In the genomic region with DNA sequence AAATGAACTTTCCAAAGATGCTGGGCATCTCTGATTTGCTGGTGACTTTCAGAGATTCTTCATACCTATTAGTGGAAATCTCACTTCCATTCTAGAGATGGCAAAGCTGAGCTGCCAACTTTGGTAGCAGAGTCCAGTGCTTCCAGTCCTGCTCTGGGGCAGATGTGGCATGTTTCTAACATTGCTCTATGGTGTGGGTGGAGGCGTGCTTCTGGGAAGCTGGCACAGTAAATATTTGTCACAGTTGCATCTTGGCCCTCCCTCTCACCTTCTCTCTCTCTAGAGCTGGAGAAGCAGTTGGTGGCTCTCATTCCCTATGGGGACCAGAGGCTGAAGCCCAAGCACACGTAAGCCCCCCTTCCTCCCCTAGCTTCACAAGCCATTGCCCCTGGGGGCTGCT, we compare ENCODE assay signal across 1 cellular context.
TF ChIP-seq lines count a peak whose summit lies in the region.

No MANE protein-coding gene starts in this region.

TF ChIP-seq in HepG2, 621 proteins besides CTCF, POLR2A, EP300 and RAD21:
- TF ChIP-seq, protein P1, sequence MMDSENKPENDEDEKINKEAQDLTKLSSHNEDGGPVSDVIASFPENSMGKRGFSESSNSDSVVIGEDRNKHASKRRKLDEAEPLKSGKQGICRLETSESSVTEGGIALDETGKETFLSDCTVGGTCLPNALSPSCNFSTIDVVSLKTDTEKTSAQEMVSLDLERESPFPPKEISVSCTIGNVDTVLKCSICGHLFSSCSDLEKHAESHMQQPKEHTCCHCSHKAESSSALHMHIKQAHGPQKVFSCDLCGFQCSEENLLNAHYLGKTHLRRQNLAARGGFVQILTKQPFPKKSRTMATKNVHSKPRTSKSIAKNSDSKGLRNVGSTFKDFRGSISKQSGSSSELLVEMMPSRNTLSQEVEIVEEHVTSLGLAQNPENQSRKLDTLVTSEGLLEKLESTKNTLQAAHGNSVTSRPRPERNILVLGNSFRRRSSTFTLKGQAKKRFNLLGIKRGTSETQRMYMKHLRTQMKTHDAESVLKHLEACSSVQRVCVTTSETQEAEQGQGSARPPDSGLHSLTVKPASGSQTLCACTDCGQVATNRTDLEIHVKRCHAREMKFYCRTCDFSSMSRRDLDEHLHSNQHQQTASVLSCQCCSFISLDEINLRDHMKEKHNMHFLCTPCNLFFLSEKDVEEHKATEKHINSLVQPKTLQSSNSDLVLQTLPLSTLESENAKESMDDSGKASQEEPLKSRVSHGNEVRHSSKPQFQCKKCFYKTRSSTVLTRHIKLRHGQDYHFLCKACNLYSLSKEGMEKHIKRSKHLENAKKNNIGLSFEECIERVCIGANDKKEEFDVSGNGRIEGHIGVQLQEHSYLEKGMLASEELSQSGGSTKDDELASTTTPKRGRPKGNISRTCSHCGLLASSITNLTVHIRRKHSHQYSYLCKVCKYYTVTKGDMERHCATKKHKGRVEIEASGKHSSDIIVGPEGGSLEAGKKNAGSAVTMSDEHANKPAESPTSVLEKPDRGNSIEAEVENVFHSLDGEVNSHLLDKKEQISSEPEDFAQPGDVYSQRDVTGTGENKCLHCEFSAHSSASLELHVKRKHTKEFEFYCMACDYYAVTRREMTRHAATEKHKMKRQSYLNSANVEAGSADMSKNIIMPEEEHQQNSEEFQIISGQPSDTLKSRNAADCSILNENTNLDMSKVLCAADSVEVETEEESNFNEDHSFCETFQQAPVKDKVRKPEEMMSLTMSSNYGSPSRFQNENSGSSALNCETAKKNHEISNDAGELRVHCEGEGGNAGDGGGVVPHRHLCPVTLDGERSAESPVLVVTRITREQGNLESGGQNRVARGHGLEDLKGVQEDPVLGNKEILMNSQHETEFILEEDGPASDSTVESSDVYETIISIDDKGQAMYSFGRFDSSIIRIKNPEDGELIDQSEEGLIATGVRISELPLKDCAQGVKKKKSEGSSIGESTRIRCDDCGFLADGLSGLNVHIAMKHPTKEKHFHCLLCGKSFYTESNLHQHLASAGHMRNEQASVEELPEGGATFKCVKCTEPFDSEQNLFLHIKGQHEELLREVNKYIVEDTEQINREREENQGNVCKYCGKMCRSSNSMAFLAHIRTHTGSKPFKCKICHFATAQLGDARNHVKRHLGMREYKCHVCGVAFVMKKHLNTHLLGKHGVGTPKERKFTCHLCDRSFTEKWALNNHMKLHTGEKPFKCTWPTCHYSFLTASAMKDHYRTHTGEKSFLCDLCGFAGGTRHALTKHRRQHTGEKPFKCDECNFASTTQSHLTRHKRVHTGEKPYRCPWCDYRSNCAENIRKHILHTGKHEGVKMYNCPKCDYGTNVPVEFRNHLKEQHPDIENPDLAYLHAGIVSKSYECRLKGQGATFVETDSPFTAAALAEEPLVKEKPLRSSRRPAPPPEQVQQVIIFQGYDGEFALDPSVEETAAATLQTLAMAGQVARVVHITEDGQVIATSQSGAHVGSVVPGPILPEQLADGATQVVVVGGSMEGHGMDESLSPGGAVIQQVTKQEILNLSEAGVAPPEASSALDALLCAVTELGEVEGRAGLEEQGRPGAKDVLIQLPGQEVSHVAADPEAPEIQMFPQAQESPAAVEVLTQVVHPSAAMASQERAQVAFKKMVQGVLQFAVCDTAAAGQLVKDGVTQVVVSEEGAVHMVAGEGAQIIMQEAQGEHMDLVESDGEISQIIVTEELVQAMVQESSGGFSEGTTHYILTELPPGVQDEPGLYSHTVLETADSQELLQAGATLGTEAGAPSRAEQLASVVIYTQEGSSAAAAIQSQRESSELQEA (CRISPR knock-in tag; IDR thresholded peaks at IDR 0.05; ENCODE audit: not compliant biosample characterization), result no peak
- TF ChIP-seq TEAD3 (CRISPR knock-in tag; optimal IDR thresholded peaks at IDR 0.05; ENCODE audit: borderline replicate concordance) (peak; percentile 12), GABPA (IDR thresholded peaks at IDR 0.05; ENCODE audit: low read depth, low read length) (no peak), GABPA (CRISPR knock-in tag; IDR thresholded peaks at IDR 0.05; ENCODE audit: low read depth) (no peak), ZNF572 (CRISPR knock-in tag; IDR thresholded peaks at IDR 0.05) (0 out of 2 replicates have a peak, but pooled peaks have one; percentile 22), SAP130 (CRISPR knock-in tag; IDR thresholded peaks at IDR 0.05; ENCODE audit: low read depth) (0 out of 2 replicates have a peak, but pooled peaks have one; percentile 10), RBM39 (IDR thresholded peaks at IDR 0.05; ENCODE audit: low read depth, low read length, poor library complexity, severe bottlenecking) (no peak), PREB (CRISPR knock-in tag; IDR thresholded peaks at IDR 0.05) (no peak), RXRB (CRISPR knock-in tag; IDR thresholded peaks at IDR 0.05; ENCODE audit: borderline replicate concordance) (0 out of 2 replicates have a peak, but pooled peaks have one; percentile 2)
- TF ChIP-seq, protein P2, sequence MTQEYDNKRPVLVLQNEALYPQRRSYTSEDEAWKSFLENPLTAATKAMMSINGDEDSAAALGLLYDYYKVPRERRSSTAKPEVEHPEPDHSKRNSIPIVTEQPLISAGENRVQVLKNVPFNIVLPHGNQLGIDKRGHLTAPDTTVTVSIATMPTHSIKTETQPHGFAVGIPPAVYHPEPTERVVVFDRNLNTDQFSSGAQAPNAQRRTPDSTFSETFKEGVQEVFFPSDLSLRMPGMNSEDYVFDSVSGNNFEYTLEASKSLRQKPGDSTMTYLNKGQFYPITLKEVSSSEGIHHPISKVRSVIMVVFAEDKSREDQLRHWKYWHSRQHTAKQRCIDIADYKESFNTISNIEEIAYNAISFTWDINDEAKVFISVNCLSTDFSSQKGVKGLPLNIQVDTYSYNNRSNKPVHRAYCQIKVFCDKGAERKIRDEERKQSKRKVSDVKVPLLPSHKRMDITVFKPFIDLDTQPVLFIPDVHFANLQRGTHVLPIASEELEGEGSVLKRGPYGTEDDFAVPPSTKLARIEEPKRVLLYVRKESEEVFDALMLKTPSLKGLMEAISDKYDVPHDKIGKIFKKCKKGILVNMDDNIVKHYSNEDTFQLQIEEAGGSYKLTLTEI (CRISPR knock-in tag; conservative IDR thresholded peaks at IDR 0.05), result no peak
- TF ChIP-seq, protein P3, sequence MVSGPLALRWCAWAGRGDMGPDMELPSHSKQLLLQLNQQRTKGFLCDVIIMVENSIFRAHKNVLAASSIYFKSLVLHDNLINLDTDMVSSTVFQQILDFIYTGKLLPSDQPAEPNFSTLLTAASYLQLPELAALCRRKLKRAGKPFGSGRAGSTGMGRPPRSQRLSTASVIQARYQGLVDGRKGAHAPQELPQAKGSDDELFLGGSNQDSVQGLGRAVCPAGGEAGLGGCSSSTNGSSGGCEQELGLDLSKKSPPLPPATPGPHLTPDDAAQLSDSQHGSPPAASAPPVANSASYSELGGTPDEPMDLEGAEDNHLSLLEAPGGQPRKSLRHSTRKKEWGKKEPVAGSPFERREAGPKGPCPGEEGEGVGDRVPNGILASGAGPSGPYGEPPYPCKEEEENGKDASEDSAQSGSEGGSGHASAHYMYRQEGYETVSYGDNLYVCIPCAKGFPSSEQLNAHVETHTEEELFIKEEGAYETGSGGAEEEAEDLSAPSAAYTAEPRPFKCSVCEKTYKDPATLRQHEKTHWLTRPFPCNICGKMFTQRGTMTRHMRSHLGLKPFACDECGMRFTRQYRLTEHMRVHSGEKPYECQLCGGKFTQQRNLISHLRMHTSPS (CRISPR knock-in tag; IDR thresholded peaks at IDR 0.05; ENCODE audit: low read depth), result peak; percentile 42; the same call in 1 of the 2 replicates
